12 cellular contexts compared by ENCODE assay signal in genomic region chr2:40401896-40402295, GRCh38. TPM values are rescaled to one million over a fixed set of nuclear protein-coding genes. Genes with fewer than 3 reads are reported as not detected.
DNase-seq lines count a peak whose midpoint lies in the region; ATAC-seq and TF ChIP-seq lines count a peak whose summit lies in the region.
"Had no signal": no experiment of that assay in that cellular context is flagged by ENCODE, and none has a peak within 500 bp of the region (broad histone marks: within the 10 kb centered on the region; RNA-seq: fewer than 3 reads in every experiment).

No MANE protein-coding gene starts in this region.

- ATAC-seq in HG02938 (IDR thresholded peaks at IDR 0.05; ENCODE audit: unreplicated experiment): no peak

- no peak for TF ChIP-seq CTCF in AG09319 (IDR thresholded peaks at IDR 0.05; ENCODE audit: low read depth, low read length)

- H3K36me3 ChIP-seq in adipocyte (ENCODE audit: control insufficient read depth, insufficient read depth, low read length, severe bottlenecking): no peaks in the 10 kb centered on the region
- H3K36me3 ChIP-seq: esophagus squamous epithelium, sigmoid colon had no signal

- no peak overlapping the region for H3K9ac ChIP-seq in adipocyte (ENCODE audit: low read length)

- peak; percentile 20 for DNase-seq in AG09319 (ENCODE audit: extremely low read depth, low read depth)
- DNase-seq in HT-29 (ENCODE audit: low spot score): peak; percentile 63
- DNase-seq in adipocyte (ENCODE audit: low read depth): peak; percentile 52
- peak; percentile 95 for DNase-seq in iris pigment epithelial cell (ENCODE audit: low read depth)
- DNase-seq in caudate nucleus (lab: John Stamatoyannopoulos, UW): no peak
- DNase-seq in NCI-H2171 treated with DMSO at 0.1 percent for 48 hours (lab: John Stamatoyannopoulos, UW): no peak
- DNase-seq in SIG-M5 (lab: John Stamatoyannopoulos, UW): no peak
- DNase-seq: activated naive CD8-positive, alpha-beta T cell treated with anti-CD3 and anti-CD28 coated beads, Interleukin-2, amount 10 ng/mL, durations not matched to agents 7 days and 5 days; esophagus squamous epithelium; NCI-H1436; sigmoid colon had no signal

- H3K4me3 ChIP-seq in adipocyte (ENCODE audit: low read length): peak overlapping the region; percentile 30
- H3K4me3 ChIP-seq: esophagus squamous epithelium, sigmoid colon had no signal

- H3K4me1 ChIP-seq in adipocyte (ENCODE audit: control insufficient read depth, insufficient read depth, low read length): peaks cover 41% of the 10 kb centered on the region

- H3K9me3 ChIP-seq in adipocyte (ENCODE audit: control insufficient read depth, low read length): no peaks in the 10 kb centered on the region
- H3K9me3 ChIP-seq: esophagus squamous epithelium, sigmoid colon had no signal

- no peaks in the 10 kb centered on the region for H3K27me3 ChIP-seq in adipocyte (replicated peaks; ENCODE audit: control insufficient read depth, insufficient read depth, low read length)
- H3K27me3 ChIP-seq: esophagus squamous epithelium, sigmoid colon had no signal

- H3K27ac ChIP-seq in caudate nucleus (ENCODE audit: low read depth, low read length): no peak overlapping the region
- H3K27ac ChIP-seq: esophagus squamous epithelium had no signal

RNA-seq across cellular contexts. Expression of gene SLC8A1, which starts 50.0 kb away (rescaled TPM):
- 0.10 and 0.16 TPM in 2 replicates for total RNA-seq in HT-29 (2014; rRNA removed; shearing (Covaris generic))

Comparison
In these comparisons a context has a peak if more than half of its experiments do, and no peak if none do; other contexts are left out.
1. DNase-seq: peak in AG09319 (single experiment), HT-29 (single experiment), adipocyte (single experiment) and iris pigment epithelial cell (single experiment); none in caudate nucleus (0 of 61), NCI-H2171 treated with DMSO at 0.1 percent for 48 hours (single experiment) and SIG-M5 (single experiment).